Comparison of ENCODE assay signal across 25 cellular contexts in genomic region chr9:31168161-31168560, GRCh38.
DNase-seq lines count a peak whose midpoint lies in the region; ATAC-seq and TF ChIP-seq lines count a peak whose summit lies in the region.
"Had no signal": no experiment of that assay in that cellular context is flagged by ENCODE, and none has a peak within 500 bp of the region (broad histone marks: within the 10 kb centered on the region; RNA-seq: fewer than 3 reads in every experiment).

No MANE protein-coding gene starts in this region.

- H3K27me3 Mint-ChIP-seq in WTC11 (ENCODE audit: low read depth) = no peaks in the 10 kb centered on the region; the same call in 1 of the 2 replicates

- no peak for TF ChIP-seq CTCF in mammary epithelial cell (conservative IDR thresholded peaks at IDR 0.05 in 1 of 2, IDR thresholded peaks at IDR 0.05 in 1 of 2; ENCODE audit: extremely low read depth in 1 of 2, insufficient read depth in 1 of 2, low read depth in 1 of 2, low read length in 2 of 2)
- TF ChIP-seq CTCF in WTC11 (IDR thresholded peaks at IDR 0.05) = no peak

- peak overlapping the region; percentile 53 for H3K4me2 ChIP-seq in mammary epithelial cell (ENCODE audit: insufficient read depth, low read depth, low read length)
- H3K4me2 ChIP-seq: BLaER1 treated with 17β-estradiol and CSF1 and Interleukin-3, amounts not matched to agents 10 nM and 100 nM had no signal

- BruUV-seq in mammary epithelial cell (replicated peaks; lab: Mats Ljungman, UMichigan) = no TSS peak

- no peaks in the 10 kb centered on the region for H4K20me1 ChIP-seq in mammary epithelial cell (ENCODE audit: insufficient read depth, low read length)
- H4K20me1 ChIP-seq: BLaER1 treated with 17β-estradiol and CSF1 and Interleukin-3, amounts not matched to agents 10 nM and 100 nM had no signal

- in situ Hi-C loops in mammary epithelial cell (cut with MboI; ENCODE audit: low sequenced_read_pairs in 2 of 2) = no loop called here

- ATAC-seq in stimulated activated effector memory CD8-positive, alpha-beta T cell treated with anti-CD3 and anti-CD28 coated beads, Interleukin-12 subunit alpha, Interleukin-12 subunit beta, amount 100 ng/mL, for 72 hours = peak; percentile 13
- no peak for ATAC-seq in WTC11
- ATAC-seq: Right ventricle myocardium inferior had no signal

- H3K79me2 ChIP-seq in mammary epithelial cell (ENCODE audit: insufficient read depth, low read length) = no peaks in the 10 kb centered on the region

- H3K9me3 Mint-ChIP-seq in stimulated activated effector memory CD8-positive, alpha-beta T cell treated with anti-CD3 and anti-CD28 coated beads, Interleukin-12 subunit alpha, Interleukin-12 subunit beta, amount 100 ng/mL, for 72 hours = no peaks in the 10 kb centered on the region
- H3K9me3 Mint-ChIP-seq in WTC11 = peaks cover 34% of the 10 kb centered on the region

- no peak overlapping the region for H3K27ac Mint-ChIP-seq in stimulated activated effector memory CD8-positive, alpha-beta T cell treated with anti-CD3 and anti-CD28 coated beads, Interleukin-12 subunit alpha, Interleukin-12 subunit beta, amount 100 ng/mL, for 72 hours
- H3K27ac Mint-ChIP-seq in WTC11 = no peak overlapping the region

- H2AFZ ChIP-seq in mammary epithelial cell (ENCODE audit: low read depth, low read length) = peak overlapping the region; percentile 59

- intact Hi-C loops in mammary epithelial cell (cut with micrococcal nuclease) = loop anchor here (10.0 kb wide), 1 partner anchor 107 kb away; no protein-coding TSS in a partner anchor

- no peaks in the 10 kb centered on the region for H3K36me3 Mint-ChIP-seq in stimulated activated effector memory CD8-positive, alpha-beta T cell treated with anti-CD3 and anti-CD28 coated beads, Interleukin-12 subunit alpha, Interleukin-12 subunit beta, amount 100 ng/mL, for 72 hours
- H3K36me3 Mint-ChIP-seq in WTC11 = no peaks in the 10 kb centered on the region
- H3K36me3 Mint-ChIP-seq: CD4-positive, alpha-beta memory T cell had no signal

- peak overlapping the region; percentile 78 for H3K27ac ChIP-seq in mammary epithelial cell (ENCODE audit: insufficient read depth, low read depth, low read length)
- H3K27ac ChIP-seq: 22Rv1; BLaER1 treated with 17β-estradiol and CSF1 and Interleukin-3, amounts not matched to agents 10 nM and 100 nM; Peyer's patch had no signal

- peak overlapping the region; percentile 39 for H3K9ac ChIP-seq in mammary epithelial cell (ENCODE audit: insufficient read depth, low read length)
- H3K9ac ChIP-seq: BLaER1 treated with 17β-estradiol and CSF1 and Interleukin-3, amounts not matched to agents 10 nM and 100 nM had no signal

- H3K4me1 ChIP-seq in mammary epithelial cell (ENCODE audit: insufficient read depth, low read length) = peaks cover 28% of the 10 kb centered on the region
- H3K4me1 ChIP-seq: BLaER1 treated with 17β-estradiol and CSF1 and Interleukin-3, amounts not matched to agents 10 nM and 100 nM; Peyer's patch had no signal

- H3K36me3 ChIP-seq in mammary epithelial cell (ENCODE audit: insufficient read depth, low read length) = no peaks in the 10 kb centered on the region
- H3K36me3 ChIP-seq: BLaER1 treated with 17β-estradiol and CSF1 and Interleukin-3, amounts not matched to agents 10 nM and 100 nM; MG63; Peyer's patch had no signal

- POLR2A ChIA-PET in WTC11 (lab: Charles Lee) = no interaction called here

- H3K9me3 ChIP-seq in mammary epithelial cell (replicated peaks; ENCODE audit: insufficient read depth, low read length) = no peaks in the 10 kb centered on the region
- H3K9me3 ChIP-seq: BLaER1 treated with 17β-estradiol and CSF1 and Interleukin-3, amounts not matched to agents 10 nM and 100 nM; MG63; Peyer's patch had no signal

- dilution Hi-C loops in mammary epithelial cell (cut with HindIII; ENCODE audit: low sequenced_read_pairs) = no loop called here

- H3K4me3 ChIP-seq in mammary epithelial cell (replicated peaks in 1 of 3; ENCODE audit: insufficient read depth in 1 of 3, low read depth in 2 of 3, low read length in 3 of 3) = no peak overlapping the region
- H3K4me3 ChIP-seq: BLaER1 treated with 17β-estradiol and CSF1 and Interleukin-3, amounts not matched to agents 10 nM and 100 nM; MG63; Peyer's patch had no signal

- DNase-seq in DMS 273 (lab: John Stamatoyannopoulos, UW; ENCODE audit: unreplicated experiment) = peak; percentile 39
- DNase-seq in DMS 273 treated with DMSO at 0.1 percent for 48 hours (lab: John Stamatoyannopoulos, UW) = no peak
- peak; percentile 96 for DNase-seq in mammary epithelial cell
- DNase-seq in glomerular visceral epithelial cell (ENCODE audit: extremely low spot score) = peak; percentile 5
- DNase-seq in stimulated activated effector memory CD8-positive, alpha-beta T cell treated with anti-CD3 and anti-CD28 coated beads, Interleukin-12 subunit alpha, Interleukin-12 subunit beta, amount 100 ng/mL, for 72 hours (ENCODE audit: low spot score in 2 of 2) = no peak
- no peak for DNase-seq in WTC11 (ENCODE audit: low spot score)
- DNase-seq in SKM-1 treated with dmso at 0.1 percent for 144 hours (lab: John Stamatoyannopoulos, UW; ENCODE audit: unreplicated experiment) = no peak
- DNase-seq in NCI-H1930 (lab: John Stamatoyannopoulos, UW) = no peak
- DNase-seq: ACHN; Calu3; CD4-positive, alpha-beta memory T cell; DMS53; GDM1; Karpas-422; MG63; NCI-H1048; NCI-H1417 treated with DMSO at 0.1 percent for 48 hours; NCI-H187; NCI-H2107; NCI-H510A; NCI-H774; Peyer's patch had no signal

- CTCF ChIA-PET in mammary epithelial cell (lab: Charles Lee; ENCODE audit: low non-redundant PET) (no interaction called here), WTC11 (lab: Charles Lee) (no interaction called here)

- H3K4me1 Mint-ChIP-seq in stimulated activated effector memory CD8-positive, alpha-beta T cell treated with anti-CD3 and anti-CD28 coated beads, Interleukin-12 subunit alpha, Interleukin-12 subunit beta, amount 100 ng/mL, for 72 hours = no peaks in the 10 kb centered on the region
- H3K4me1 Mint-ChIP-seq in WTC11 = no peaks in the 10 kb centered on the region

- no peaks in the 10 kb centered on the region for H3K27me3 ChIP-seq in mammary epithelial cell (ENCODE audit: insufficient read depth, low read length)
- H3K27me3 ChIP-seq: BLaER1 treated with 17β-estradiol and CSF1 and Interleukin-3, amounts not matched to agents 10 nM and 100 nM; MG63; Peyer's patch had no signal

- no peak overlapping the region for H3K4me3 Mint-ChIP-seq in stimulated activated effector memory CD8-positive, alpha-beta T cell treated with anti-CD3 and anti-CD28 coated beads, Interleukin-12 subunit alpha, Interleukin-12 subunit beta, amount 100 ng/mL, for 72 hours
- no peak overlapping the region for H3K4me3 Mint-ChIP-seq in WTC11
- H3K4me3 Mint-ChIP-seq: CD4-positive, alpha-beta memory T cell had no signal

TF ChIP-seq in WTC11, 78 proteins besides CTCF, POLR2A, EP300 and RAD21 (continues in another document):
- TF ChIP-seq PREB (CRISPR knock-in tag; IDR thresholded peaks at IDR 0.05; ENCODE audit: borderline replicate concordance) (no peak), CREB1 (CRISPR knock-in tag; IDR thresholded peaks at IDR 0.05) (no peak), EMX1 (CRISPR knock-in tag; IDR thresholded peaks at IDR 0.05) (no peak)
- TF ChIP-seq, protein P1, sequence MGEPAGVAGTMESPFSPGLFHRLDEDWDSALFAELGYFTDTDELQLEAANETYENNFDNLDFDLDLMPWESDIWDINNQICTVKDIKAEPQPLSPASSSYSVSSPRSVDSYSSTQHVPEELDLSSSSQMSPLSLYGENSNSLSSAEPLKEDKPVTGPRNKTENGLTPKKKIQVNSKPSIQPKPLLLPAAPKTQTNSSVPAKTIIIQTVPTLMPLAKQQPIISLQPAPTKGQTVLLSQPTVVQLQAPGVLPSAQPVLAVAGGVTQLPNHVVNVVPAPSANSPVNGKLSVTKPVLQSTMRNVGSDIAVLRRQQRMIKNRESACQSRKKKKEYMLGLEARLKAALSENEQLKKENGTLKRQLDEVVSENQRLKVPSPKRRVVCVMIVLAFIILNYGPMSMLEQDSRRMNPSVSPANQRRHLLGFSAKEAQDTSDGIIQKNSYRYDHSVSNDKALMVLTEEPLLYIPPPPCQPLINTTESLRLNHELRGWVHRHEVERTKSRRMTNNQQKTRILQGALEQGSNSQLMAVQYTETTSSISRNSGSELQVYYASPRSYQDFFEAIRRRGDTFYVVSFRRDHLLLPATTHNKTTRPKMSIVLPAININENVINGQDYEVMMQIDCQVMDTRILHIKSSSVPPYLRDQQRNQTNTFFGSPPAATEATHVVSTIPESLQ (CRISPR knock-in tag; IDR thresholded peaks at IDR 0.05) = no peak

Comparison
In these comparisons a context has a peak if more than half of its experiments do, and no peak if none do; other contexts are left out.
1. DNase-seq: peak in DMS 273 (single experiment), mammary epithelial cell (single experiment) and glomerular visceral epithelial cell (single experiment); none in DMS 273 treated with DMSO at 0.1 percent for 48 hours (single experiment), stimulated activated effector memory CD8-positive, alpha-beta T cell treated with anti-CD3 and anti-CD28 coated beads, Interleukin-12 subunit alpha, Interleukin-12 subunit beta, amount 100 ng/mL, for 72 hours (0 of 2), WTC11 (single experiment), SKM-1 treated with dmso at 0.1 percent for 144 hours (single experiment) and NCI-H1930 (0 of 2).